Comparison of ENCODE assay signal across 1 cellular context in the genomic region with DNA sequence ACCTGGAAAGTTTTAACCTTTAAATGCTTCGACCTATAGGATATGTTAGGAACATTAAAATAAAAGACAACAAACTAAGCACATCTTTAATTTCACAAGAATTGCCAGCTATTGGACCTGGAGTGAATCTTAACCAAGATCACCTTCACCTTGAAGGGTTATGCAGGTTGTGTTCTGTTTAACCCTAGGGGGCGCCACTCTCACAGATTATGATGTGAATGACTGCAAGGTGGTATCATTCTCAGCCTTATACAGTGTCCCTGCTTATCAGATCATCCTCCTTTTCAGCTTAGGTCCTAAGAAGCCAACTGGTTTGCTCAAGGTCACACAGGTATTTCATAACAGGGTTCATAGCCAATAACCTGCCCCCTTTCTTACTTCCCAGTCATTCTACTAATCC.
TF ChIP-seq lines count a peak whose summit lies in the region.

No MANE protein-coding gene starts in this region.

TF ChIP-seq in Ishikawa, 13 proteins besides CTCF, POLR2A, EP300 and RAD21 (continued from another document):
- TF ChIP-seq, protein P1, sequence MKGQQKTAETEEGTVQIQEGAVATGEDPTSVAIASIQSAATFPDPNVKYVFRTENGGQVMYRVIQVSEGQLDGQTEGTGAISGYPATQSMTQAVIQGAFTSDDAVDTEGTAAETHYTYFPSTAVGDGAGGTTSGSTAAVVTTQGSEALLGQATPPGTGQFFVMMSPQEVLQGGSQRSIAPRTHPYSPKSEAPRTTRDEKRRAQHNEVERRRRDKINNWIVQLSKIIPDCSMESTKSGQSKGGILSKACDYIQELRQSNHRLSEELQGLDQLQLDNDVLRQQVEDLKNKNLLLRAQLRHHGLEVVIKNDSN (IDR thresholded peaks at IDR 0.05), result no peak
- TF ChIP-seq CEBPB (IDR thresholded peaks at IDR 0.05), result no peak
- no peak for TF ChIP-seq ZBTB7A (IDR thresholded peaks at IDR 0.05; ENCODE audit: low read depth)
- no peak for TF ChIP-seq YY1 (IDR thresholded peaks at IDR 0.05; ENCODE audit: low read depth)
- TF ChIP-seq EGR1 (IDR thresholded peaks at IDR 0.05), result no peak
- TF ChIP-seq, protein P2, sequence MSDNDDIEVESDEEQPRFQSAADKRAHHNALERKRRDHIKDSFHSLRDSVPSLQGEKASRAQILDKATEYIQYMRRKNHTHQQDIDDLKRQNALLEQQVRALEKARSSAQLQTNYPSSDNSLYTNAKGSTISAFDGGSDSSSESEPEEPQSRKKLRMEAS (IDR thresholded peaks at IDR 0.05), result no peak
- TF ChIP-seq TAF1 (IDR thresholded peaks at IDR 0.05; ENCODE audit: low read depth), result no peak
